8 cellular contexts compared by ENCODE assay signal in the genomic region with DNA sequence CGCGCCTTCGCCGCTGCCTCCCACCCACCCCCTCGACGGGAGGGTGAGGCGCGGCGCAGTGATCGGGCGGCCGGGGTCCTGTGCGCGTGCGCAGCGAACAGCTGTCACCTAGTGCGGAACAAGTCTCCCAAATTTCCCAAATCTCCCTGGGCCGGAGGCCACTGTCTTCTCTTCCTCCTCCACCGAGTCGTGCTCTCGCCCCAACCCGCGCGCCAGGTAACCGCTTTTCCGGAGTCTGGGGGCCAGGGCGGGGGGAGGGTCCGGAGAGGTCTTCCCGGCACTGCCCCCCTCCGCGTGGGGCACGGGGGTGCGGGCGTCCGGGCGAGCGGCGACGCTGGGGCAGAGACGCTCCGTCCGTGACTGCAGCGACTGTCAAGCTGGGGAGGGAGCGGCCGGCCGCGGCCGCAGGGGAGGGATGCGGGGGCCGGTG. TPM values are rescaled to one million over a fixed set of nuclear protein-coding genes. Genes with fewer than 3 reads are reported as not detected.
DNase-seq lines count a peak whose midpoint lies in the region; ATAC-seq and TF ChIP-seq lines count a peak whose summit lies in the region.

No MANE protein-coding gene starts in this region.

- H3K36me3 Mint-ChIP-seq in HFFc6 (ENCODE audit: low read depth), result peaks cover under 1% of the 10 kb centered on the region; the same call in 1 of the 2 replicates

- CTCF ChIA-PET in PC-3 (lab: Charles Lee), result no interaction called here

- no TSS peak for BruUV-seq in PC-3 (replicated peaks; lab: Mats Ljungman, UMichigan)

- H3F3A ChIP-seq in PC-3 (ENCODE audit: low read length, unreplicated experiment) (no peaks in the 10 kb centered on the region), neural cell (ENCODE audit: insufficient read depth, low read length, poor library complexity, severe bottlenecking) (no peaks in the 10 kb centered on the region)

- H3K4me3 Mint-ChIP-seq in HFFc6, result peak overlapping the region; percentile 96

- no peak for TF ChIP-seq RAD21 in neural cell (conservative IDR thresholded peaks at IDR 0.05)

- H3K9me2 ChIP-seq in PC-3 (replicated peaks; ENCODE audit: low read length), result no peaks in the 10 kb centered on the region
- H3K9me2 ChIP-seq in neural cell (ENCODE audit: insufficient read depth, low read length), result no peaks in the 10 kb centered on the region

- peak overlapping the region; percentile 81 for H3K27ac ChIP-seq in PC-3 (ENCODE audit: low read length)
- peak overlapping the region; percentile 45 for H3K27ac ChIP-seq in neural cell (ENCODE audit: low read length)

- peaks cover 13% of the 10 kb centered on the region for H3K4me1 Mint-ChIP-seq in HFFc6 (ENCODE audit: low read depth)

- H3K9ac ChIP-seq in PC-3 (ENCODE audit: low read length), result peak overlapping the region; percentile 71
- peak overlapping the region; percentile 77 for H3K9ac ChIP-seq in neural cell (ENCODE audit: low read length)

- peaks cover 2% of the 10 kb centered on the region; the same call in 1 of the 2 replicates for H3K27me3 Mint-ChIP-seq in HFFc6 (ENCODE audit: insufficient read depth)

- H2AFZ ChIP-seq in PC-3 (ENCODE audit: low read length), result peak overlapping the region; percentile 74
- peak overlapping the region; percentile 99 for H2AFZ ChIP-seq in neural cell (ENCODE audit: low read depth, low read length)

- H4K20me1 ChIP-seq in PC-3 (ENCODE audit: low read length), result 0 out of 2 replicates have a peak, but pooled peaks cover 3% of the 10 kb centered on the region
- H4K20me1 ChIP-seq in neural cell (ENCODE audit: insufficient read depth), result no peaks in the 10 kb centered on the region

- H3K4me3 ChIP-seq in PC-3 (ENCODE audit: low read length), result peak overlapping the region; percentile 98
- H3K4me3 ChIP-seq in neural cell (ENCODE audit: low read length), result peak overlapping the region; percentile 100

- H3K27ac Mint-ChIP-seq in HFFc6, result peak overlapping the region; percentile 99

- H3K9me3 ChIP-seq in PC-3 (ENCODE audit: low read length), result no peaks in the 10 kb centered on the region
- H3K9me3 ChIP-seq in neural cell (ENCODE audit: low read length), result no peaks in the 10 kb centered on the region

- peaks cover 42% of the 10 kb centered on the region for H3K79me2 ChIP-seq in PC-3 (ENCODE audit: low read length)
- no peaks in the 10 kb centered on the region for H3K79me2 ChIP-seq in neural cell (replicated peaks; ENCODE audit: insufficient read depth, low read length)

- TF ChIP-seq CTCF in HFFc6 (IDR thresholded peaks at IDR 0.05), result no peak
- no peak for TF ChIP-seq CTCF in PC-3 (conservative IDR thresholded peaks at IDR 0.05; ENCODE audit: low read depth, low read length)
- no peak for TF ChIP-seq CTCF in neural cell (IDR thresholded peaks at IDR 0.05; ENCODE audit: poor library complexity, severe bottlenecking)

- H3K9me3 Mint-ChIP-seq in HFFc6, result no peaks in the 10 kb centered on the region

- intact Hi-C loops in PC-3 (cut with micrococcal nuclease), result no loop called here

- DNase-seq in HFFc6 (no peak), PC-3 (no peak), erythroblast (lab: John Stamatoyannopoulos, UW) (no peak), NCI-H69 (lab: John Stamatoyannopoulos, UW) (no peak), NOMO-1 treated with dmso at 0.1 percent for 144 hours (lab: John Stamatoyannopoulos, UW; ENCODE audit: unreplicated experiment) (no peak)
- no peak for DNase-seq in activated CD8-positive, alpha-beta memory T cell treated with anti-CD3 and anti-CD28 coated beads, Interleukin-2, amount 50 U/mL, for 48 hours

- peaks cover 3% of the 10 kb centered on the region for H3K4me1 ChIP-seq in PC-3 (ENCODE audit: insufficient read depth, low read length)

- peak; percentile 16 for TF ChIP-seq POLR2A in erythroblast (IDR thresholded peaks at IDR 0.05; ENCODE audit: low read length)

- ATAC-seq in GM18517 (IDR thresholded peaks at IDR 0.05; ENCODE audit: unreplicated experiment) (peak; percentile 11), PC-3 (peak; percentile 54)

- TF ChIP-seq EP300 in neural cell (conservative IDR thresholded peaks at IDR 0.05; ENCODE audit: poor library complexity, severe bottlenecking), result no peak

- POLR2A ChIA-PET in PC-3 (lab: Charles Lee; ENCODE audit: unreplicated experiment), result interaction anchor here (0.5 to 0.6 kb wide), 2 partner anchors 77 to 99 kb away, joined by 3 to 7 read pairs; no protein-coding TSS in a partner anchor

- H3K36me3 ChIP-seq in PC-3 (ENCODE audit: low read depth, low read length) (no peaks in the 10 kb centered on the region), neural cell (ENCODE audit: insufficient read depth, low read length) (no peaks in the 10 kb centered on the region)

- H3K4me2 ChIP-seq in PC-3 (ENCODE audit: low read length) (peak overlapping the region; percentile 97), neural cell (ENCODE audit: low read length) (no peak overlapping the region)

- H3K27me3 ChIP-seq in PC-3 (ENCODE audit: low read length) (no peaks in the 10 kb centered on the region), neural cell (ENCODE audit: insufficient read depth, low read depth, low read length) (no peaks in the 10 kb centered on the region)

TF ChIP-seq in neural cell, 6 proteins besides CTCF, POLR2A, EP300 and RAD21:
- TF ChIP-seq SMC3 (conservative IDR thresholded peaks at IDR 0.05; ENCODE audit: poor library complexity), result no peak
- peak; percentile 23 for TF ChIP-seq TAF1 (IDR thresholded peaks at IDR 0.05; ENCODE audit: low read depth)
- no peak for TF ChIP-seq MXI1 (conservative IDR thresholded peaks at IDR 0.05; ENCODE audit: poor library complexity, severe bottlenecking)
- TF ChIP-seq, protein P1, sequence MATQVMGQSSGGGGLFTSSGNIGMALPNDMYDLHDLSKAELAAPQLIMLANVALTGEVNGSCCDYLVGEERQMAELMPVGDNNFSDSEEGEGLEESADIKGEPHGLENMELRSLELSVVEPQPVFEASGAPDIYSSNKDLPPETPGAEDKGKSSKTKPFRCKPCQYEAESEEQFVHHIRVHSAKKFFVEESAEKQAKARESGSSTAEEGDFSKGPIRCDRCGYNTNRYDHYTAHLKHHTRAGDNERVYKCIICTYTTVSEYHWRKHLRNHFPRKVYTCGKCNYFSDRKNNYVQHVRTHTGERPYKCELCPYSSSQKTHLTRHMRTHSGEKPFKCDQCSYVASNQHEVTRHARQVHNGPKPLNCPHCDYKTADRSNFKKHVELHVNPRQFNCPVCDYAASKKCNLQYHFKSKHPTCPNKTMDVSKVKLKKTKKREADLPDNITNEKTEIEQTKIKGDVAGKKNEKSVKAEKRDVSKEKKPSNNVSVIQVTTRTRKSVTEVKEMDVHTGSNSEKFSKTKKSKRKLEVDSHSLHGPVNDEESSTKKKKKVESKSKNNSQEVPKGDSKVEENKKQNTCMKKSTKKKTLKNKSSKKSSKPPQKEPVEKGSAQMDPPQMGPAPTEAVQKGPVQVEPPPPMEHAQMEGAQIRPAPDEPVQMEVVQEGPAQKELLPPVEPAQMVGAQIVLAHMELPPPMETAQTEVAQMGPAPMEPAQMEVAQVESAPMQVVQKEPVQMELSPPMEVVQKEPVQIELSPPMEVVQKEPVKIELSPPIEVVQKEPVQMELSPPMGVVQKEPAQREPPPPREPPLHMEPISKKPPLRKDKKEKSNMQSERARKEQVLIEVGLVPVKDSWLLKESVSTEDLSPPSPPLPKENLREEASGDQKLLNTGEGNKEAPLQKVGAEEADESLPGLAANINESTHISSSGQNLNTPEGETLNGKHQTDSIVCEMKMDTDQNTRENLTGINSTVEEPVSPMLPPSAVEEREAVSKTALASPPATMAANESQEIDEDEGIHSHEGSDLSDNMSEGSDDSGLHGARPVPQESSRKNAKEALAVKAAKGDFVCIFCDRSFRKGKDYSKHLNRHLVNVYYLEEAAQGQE (IDR thresholded peaks at IDR 0.05; ENCODE audit: borderline replicate concordance), result peak; percentile 76

RNA-seq across cellular contexts. Expression of gene KDM4C, which starts 0.2 kb away (rescaled TPM):
- total RNA-seq in HFFc6 (2021; fragmentation: NEBNext Ultra II Directional; extraction: Animal tissue kit (Norgen Biotek cat#: 25700)), result 10 to 100 TPM in 5 of 6 experiments, 1 to 10 TPM in 1; 9.1 to 12.0 (median 11.1) TPM
- 24.4 and 27.0 TPM in 2 replicates for total RNA-seq in PC-3 (2014; rRNA removed)
- 20.7 and 21.1 TPM in 2 replicates for polyA plus RNA-seq in neural cell
- polyA minus RNA-seq in neural cell, result 53.3 and 61.5 TPM in 2 replicates
